Comparison of ENCODE assay signal across 19 cellular contexts in genomic region chr5:68465133-68465532, GRCh38.
A peak's percentile ranks its signal among the peaks of the same experiment; 100 is the strongest.
DNase-seq lines count a peak whose midpoint lies in the region; ATAC-seq and TF ChIP-seq lines count a peak whose summit lies in the region.
"Had no signal": no experiment of that assay in that cellular context is flagged by ENCODE, and none has a peak within 500 bp of the region (broad histone marks: within the 10 kb centered on the region; RNA-seq: fewer than 3 reads in every experiment).

No MANE protein-coding gene starts in this region.

- H3K36me3 ChIP-seq in DND-41 (ENCODE audit: insufficient read depth, low read length) (no peaks in the 10 kb centered on the region), Loucy (ENCODE audit: insufficient read depth, low read length) (no peaks in the 10 kb centered on the region), Peyer's patch (no peaks in the 10 kb centered on the region)
- H3K36me3 ChIP-seq: colonic mucosa, left lung, neutrophil, tibial nerve had no signal

- H4K20me1 ChIP-seq in DND-41 (ENCODE audit: insufficient read depth, low read length) (no peaks in the 10 kb centered on the region), Loucy (ENCODE audit: insufficient read depth, low read length, poor library complexity, severe bottlenecking) (no peaks in the 10 kb centered on the region)

- ATAC-seq in DND-41 (ENCODE audit: insufficient read depth, low read depth) (peak; percentile 80), natural killer cell (peak in 2 of 3 donors; percentile 10 to 46), GM21723 (IDR thresholded peaks at IDR 0.05; ENCODE audit: unreplicated experiment) (no peak)
- ATAC-seq: body of pancreas, foreskin keratinocyte, left lung, WTC11 had no signal

- no peaks in the 10 kb centered on the region for H3F3A ChIP-seq in Loucy (ENCODE audit: low read depth)

- H3K36me3 Mint-ChIP-seq in natural killer cell: no peaks in the 10 kb centered on the region
- H3K36me3 Mint-ChIP-seq: T-cell, WTC11 had no signal

- H3K27ac ChIP-seq in DND-41 (ENCODE audit: low read length): no peak overlapping the region
- no peak overlapping the region for H3K27ac ChIP-seq in Peyer's patch
- H3K27ac ChIP-seq: body of pancreas, colonic mucosa, foreskin keratinocyte, left lung, neutrophil, tibial nerve had no signal

- peak; percentile 57 for DNase-seq in DND-41
- peak; percentile 62 for DNase-seq in activated CD8-positive, alpha-beta memory T cell treated with anti-CD3 and anti-CD28 coated beads, Interleukin-2, amount 50 U/mL, for 48 hours
- DNase-seq in natural killer cell: no peak
- DNase-seq in Peyer's patch: no peak
- no peak for DNase-seq in DMS53 (lab: John Stamatoyannopoulos, UW)
- DNase-seq: body of pancreas, colonic mucosa, GF-D8, left lung, NCI-H1417 treated with DMSO at 0.1 percent for 48 hours, retina, SHP77 had no signal

- intact Hi-C loops in natural killer cell (cut with micrococcal nuclease): no loop called here

- H3K9ac ChIP-seq in DND-41 (ENCODE audit: low read depth, low read length) (no peak overlapping the region), Loucy (ENCODE audit: low read depth, low read length, poor library complexity, severe bottlenecking) (peak overlapping the region; percentile 0)

- H3K9me3 Mint-ChIP-seq in natural killer cell: no peaks in the 10 kb centered on the region
- H3K9me3 Mint-ChIP-seq: T-cell had no signal

- H3K9me3 ChIP-seq in DND-41 (ENCODE audit: insufficient read depth, low read length, severe bottlenecking): no peaks in the 10 kb centered on the region
- no peaks in the 10 kb centered on the region for H3K9me3 ChIP-seq in Loucy (ENCODE audit: insufficient read depth, low read depth, low read length)
- no peaks in the 10 kb centered on the region for H3K9me3 ChIP-seq in Peyer's patch
- H3K9me3 ChIP-seq: body of pancreas, colonic mucosa, left lung, neutrophil, tibial nerve had no signal

- H3K4me1 ChIP-seq in DND-41 (ENCODE audit: insufficient read depth, low read length) (peaks cover 24% of the 10 kb centered on the region), Loucy (ENCODE audit: insufficient read depth, low read length, poor library complexity, severe bottlenecking) (peaks cover 23% of the 10 kb centered on the region), Peyer's patch (no peaks in the 10 kb centered on the region)
- H3K4me1 ChIP-seq: colonic mucosa, foreskin keratinocyte, left lung had no signal

- no peak overlapping the region for H3K4me3 Mint-ChIP-seq in natural killer cell
- H3K4me3 Mint-ChIP-seq: T-cell, WTC11 had no signal

- H3K27me3 Mint-ChIP-seq in natural killer cell (ENCODE audit: low read depth in 2 of 2): peaks cover 2 to 7% of the 10 kb centered on the region in 2 donors
- H3K27me3 Mint-ChIP-seq: T-cell had no signal

- no peaks in the 10 kb centered on the region for H3K4me1 Mint-ChIP-seq in natural killer cell

- TF ChIP-seq CTCF in DND-41 (IDR thresholded peaks at IDR 0.05; ENCODE audit: borderline replicate concordance, extremely low read depth, low read length, poor library complexity, severe bottlenecking) (no peak), Loucy (conservative IDR thresholded peaks at IDR 0.05; ENCODE audit: low read length) (no peak), natural killer cell (IDR thresholded peaks at IDR 0.05) (no peak), Peyer's patch (IDR thresholded peaks at IDR 0.05) (no peak)

- H3K79me2 ChIP-seq in DND-41 (ENCODE audit: insufficient read depth, low read length) (no peaks in the 10 kb centered on the region), Loucy (ENCODE audit: insufficient read depth, low read length) (no peaks in the 10 kb centered on the region)

- no peak for TF ChIP-seq POLR2A in Peyer's patch (IDR thresholded peaks at IDR 0.05)

- H3K9me2 ChIP-seq in Loucy (replicated peaks; ENCODE audit: low read depth, low read length): no peaks in the 10 kb centered on the region

- H3K27me3 ChIP-seq in DND-41 (ENCODE audit: insufficient read depth, low read length, poor library complexity) (no peaks in the 10 kb centered on the region), Loucy (ENCODE audit: insufficient read depth, low read length, poor library complexity, severe bottlenecking) (no peaks in the 10 kb centered on the region), Peyer's patch (no peaks in the 10 kb centered on the region)
- H3K27me3 ChIP-seq: body of pancreas, colonic mucosa, foreskin keratinocyte, left lung, neutrophil, tibial nerve had no signal

- H3K27ac Mint-ChIP-seq in natural killer cell: no peak overlapping the region
- H3K27ac Mint-ChIP-seq: T-cell, WTC11 had no signal

- H2AFZ ChIP-seq in DND-41 (ENCODE audit: low read depth, low read length) (no peak overlapping the region), Loucy (ENCODE audit: low read length) (peak overlapping the region; percentile 4; the same call in 1 of the 2 replicates)

- no peak overlapping the region for H3K4me3 ChIP-seq in DND-41 (ENCODE audit: low read depth in 1 of 2, low read length in 2 of 2)
- H3K4me3 ChIP-seq in Loucy (ENCODE audit: low read length, poor library complexity, severe bottlenecking): peak overlapping the region; percentile 6
- no peak overlapping the region for H3K4me3 ChIP-seq in Peyer's patch
- H3K4me3 ChIP-seq: body of pancreas, colonic mucosa, left lung, tibial nerve had no signal

- H3K4me2 ChIP-seq in DND-41 (ENCODE audit: insufficient read depth, low read length): no peak overlapping the region
- H3K4me2 ChIP-seq in Loucy (ENCODE audit: low read depth, low read length, poor library complexity, severe bottlenecking): peak overlapping the region; percentile 48

Comparison
In these comparisons a context has a peak if more than half of its experiments do, and no peak if none do; other contexts are left out.
1. DNase-seq: peak in DND-41 (single experiment) and activated CD8-positive, alpha-beta memory T cell treated with anti-CD3 and anti-CD28 coated beads, Interleukin-2, amount 50 U/mL, for 48 hours (single experiment); none in natural killer cell (single experiment), Peyer's patch (0 of 3) and DMS53 (single experiment).